1 cellular context compared by ENCODE assay signal in the genomic region with DNA sequence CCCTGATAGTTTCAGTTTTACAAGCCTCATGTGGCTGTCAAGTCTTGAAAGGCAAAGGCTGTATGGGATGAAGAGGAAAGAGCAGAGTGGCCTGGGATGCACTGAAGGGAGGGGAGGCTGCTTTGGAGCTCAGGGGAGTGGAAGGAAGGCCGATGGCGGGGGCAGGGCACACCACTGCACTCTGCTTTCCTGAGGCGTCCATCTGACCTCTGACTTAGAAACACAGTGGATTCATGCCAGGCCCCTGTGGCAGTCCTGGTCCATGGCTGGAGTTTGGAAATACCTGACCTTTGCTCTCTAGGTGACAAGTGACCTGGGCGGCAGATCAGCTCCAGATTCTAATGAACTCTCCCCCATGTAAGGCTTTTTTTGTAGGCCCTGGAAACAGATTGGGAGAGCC.
TF ChIP-seq lines count a peak whose summit lies in the region.

No MANE protein-coding gene starts in this region.

TF ChIP-seq in HepG2, 621 proteins besides CTCF, POLR2A, EP300 and RAD21 (continued from another document and continues in another):
- TF ChIP-seq YEATS4 (CRISPR knock-in tag; IDR thresholded peaks at IDR 0.05; ENCODE audit: borderline replicate concordance) (peak; percentile 55), HDAC2 (CRISPR knock-in tag; IDR thresholded peaks at IDR 0.05) (peak; percentile 80), NCOR1 (IDR thresholded peaks at IDR 0.05; ENCODE audit: borderline replicate concordance, low read length) (peak; percentile 67), RFX1 (IDR thresholded peaks at IDR 0.05) (no peak), ZFP41 (CRISPR knock-in tag; IDR thresholded peaks at IDR 0.05; ENCODE audit: borderline replicate concordance) (no peak), ZNF776 (CRISPR knock-in tag; IDR thresholded peaks at IDR 0.05) (no peak), NFE2L1 (CRISPR knock-in tag; IDR thresholded peaks at IDR 0.05; ENCODE audit: borderline replicate concordance) (no peak), ZNF143 (CRISPR knock-in tag; IDR thresholded peaks at IDR 0.05) (no peak), ZNF749 (CRISPR knock-in tag; IDR thresholded peaks at IDR 0.05; ENCODE audit: borderline replicate concordance) (no peak), ZNF335 (CRISPR knock-in tag; IDR thresholded peaks at IDR 0.05) (no peak), PHF21A (CRISPR knock-in tag; IDR thresholded peaks at IDR 0.05) (peak; percentile 87), CHD4 (IDR thresholded peaks at IDR 0.05; ENCODE audit: borderline replicate concordance, low read length) (no peak), BORCS8-MEF2B (CRISPR knock-in tag; IDR thresholded peaks at IDR 0.05) (peak; percentile 34; the same call in 1 of the 2 replicates), ZC3H4 (CRISPR knock-in tag; IDR thresholded peaks at IDR 0.05; ENCODE audit: borderline replicate concordance) (no peak), NR2C2 (CRISPR knock-in tag; IDR thresholded peaks at IDR 0.05; ENCODE audit: borderline replicate concordance) (peak; percentile 90), HOXD1 (CRISPR knock-in tag; IDR thresholded peaks at IDR 0.05) (0 out of 2 replicates have a peak, but pooled peaks have one; percentile 24), PAX8 (CRISPR knock-in tag; IDR thresholded peaks at IDR 0.05; ENCODE audit: borderline replicate concordance) (no peak), IKZF4 (CRISPR knock-in tag; IDR thresholded peaks at IDR 0.05; ENCODE audit: borderline replicate concordance, low read depth, not compliant biosample characterization) (no peak), MED1 (CRISPR knock-in tag; IDR thresholded peaks at IDR 0.05) (peak; percentile 81), NR2F6 (IDR thresholded peaks at IDR 0.05) (peak; percentile 90), NR2F6 (CRISPR knock-in tag; IDR thresholded peaks at IDR 0.05) (peak; percentile 95), ZNF766 (CRISPR knock-in tag; IDR thresholded peaks at IDR 0.05; ENCODE audit: borderline replicate concordance) (no peak)
- TF ChIP-seq, protein P1, sequence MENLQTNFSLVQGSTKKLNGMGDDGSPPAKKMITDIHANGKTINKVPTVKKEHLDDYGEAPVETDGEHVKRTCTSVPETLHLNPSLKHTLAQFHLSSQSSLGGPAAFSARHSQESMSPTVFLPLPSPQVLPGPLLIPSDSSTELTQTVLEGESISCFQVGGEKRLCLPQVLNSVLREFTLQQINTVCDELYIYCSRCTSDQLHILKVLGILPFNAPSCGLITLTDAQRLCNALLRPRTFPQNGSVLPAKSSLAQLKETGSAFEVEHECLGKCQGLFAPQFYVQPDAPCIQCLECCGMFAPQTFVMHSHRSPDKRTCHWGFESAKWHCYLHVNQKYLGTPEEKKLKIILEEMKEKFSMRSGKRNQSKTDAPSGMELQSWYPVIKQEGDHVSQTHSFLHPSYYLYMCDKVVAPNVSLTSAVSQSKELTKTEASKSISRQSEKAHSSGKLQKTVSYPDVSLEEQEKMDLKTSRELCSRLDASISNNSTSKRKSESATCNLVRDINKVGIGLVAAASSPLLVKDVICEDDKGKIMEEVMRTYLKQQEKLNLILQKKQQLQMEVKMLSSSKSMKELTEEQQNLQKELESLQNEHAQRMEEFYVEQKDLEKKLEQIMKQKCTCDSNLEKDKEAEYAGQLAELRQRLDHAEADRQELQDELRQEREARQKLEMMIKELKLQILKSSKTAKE (CRISPR knock-in tag; IDR thresholded peaks at IDR 0.05; ENCODE audit: borderline replicate concordance) = peak; percentile 47; the same call in 1 of the 2 replicates
- TF ChIP-seq, protein P2, sequence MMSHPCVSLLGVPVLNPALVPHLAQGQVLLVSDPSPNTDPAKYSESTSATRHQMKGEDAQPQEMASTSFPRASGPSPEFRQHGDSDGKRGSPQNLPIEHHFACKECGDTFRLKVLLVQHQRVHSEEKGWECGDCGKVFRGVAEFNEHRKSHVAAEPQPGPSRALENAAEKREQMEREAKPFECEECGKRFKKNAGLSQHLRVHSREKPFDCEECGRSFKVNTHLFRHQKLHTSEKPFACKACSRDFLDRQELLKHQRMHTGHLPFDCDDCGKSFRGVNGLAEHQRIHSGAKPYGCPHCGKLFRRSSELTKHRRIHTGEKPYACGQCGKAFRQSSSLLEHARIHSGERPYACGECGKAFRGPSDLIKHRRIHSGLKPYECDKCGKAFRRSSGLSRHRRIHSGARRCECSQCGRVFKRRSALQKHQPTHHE (CRISPR knock-in tag; IDR thresholded peaks at IDR 0.05; ENCODE audit: borderline replicate concordance) = no peak
- TF ChIP-seq, protein P3, sequence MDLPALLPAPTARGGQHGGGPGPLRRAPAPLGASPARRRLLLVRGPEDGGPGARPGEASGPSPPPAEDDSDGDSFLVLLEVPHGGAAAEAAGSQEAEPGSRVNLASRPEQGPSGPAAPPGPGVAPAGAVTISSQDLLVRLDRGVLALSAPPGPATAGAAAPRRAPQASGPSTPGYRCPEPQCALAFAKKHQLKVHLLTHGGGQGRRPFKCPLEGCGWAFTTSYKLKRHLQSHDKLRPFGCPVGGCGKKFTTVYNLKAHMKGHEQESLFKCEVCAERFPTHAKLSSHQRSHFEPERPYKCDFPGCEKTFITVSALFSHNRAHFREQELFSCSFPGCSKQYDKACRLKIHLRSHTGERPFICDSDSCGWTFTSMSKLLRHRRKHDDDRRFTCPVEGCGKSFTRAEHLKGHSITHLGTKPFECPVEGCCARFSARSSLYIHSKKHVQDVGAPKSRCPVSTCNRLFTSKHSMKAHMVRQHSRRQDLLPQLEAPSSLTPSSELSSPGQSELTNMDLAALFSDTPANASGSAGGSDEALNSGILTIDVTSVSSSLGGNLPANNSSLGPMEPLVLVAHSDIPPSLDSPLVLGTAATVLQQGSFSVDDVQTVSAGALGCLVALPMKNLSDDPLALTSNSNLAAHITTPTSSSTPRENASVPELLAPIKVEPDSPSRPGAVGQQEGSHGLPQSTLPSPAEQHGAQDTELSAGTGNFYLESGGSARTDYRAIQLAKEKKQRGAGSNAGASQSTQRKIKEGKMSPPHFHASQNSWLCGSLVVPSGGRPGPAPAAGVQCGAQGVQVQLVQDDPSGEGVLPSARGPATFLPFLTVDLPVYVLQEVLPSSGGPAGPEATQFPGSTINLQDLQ (CRISPR knock-in tag; IDR thresholded peaks at IDR 0.05) = no peak
- TF ChIP-seq, protein P4, sequence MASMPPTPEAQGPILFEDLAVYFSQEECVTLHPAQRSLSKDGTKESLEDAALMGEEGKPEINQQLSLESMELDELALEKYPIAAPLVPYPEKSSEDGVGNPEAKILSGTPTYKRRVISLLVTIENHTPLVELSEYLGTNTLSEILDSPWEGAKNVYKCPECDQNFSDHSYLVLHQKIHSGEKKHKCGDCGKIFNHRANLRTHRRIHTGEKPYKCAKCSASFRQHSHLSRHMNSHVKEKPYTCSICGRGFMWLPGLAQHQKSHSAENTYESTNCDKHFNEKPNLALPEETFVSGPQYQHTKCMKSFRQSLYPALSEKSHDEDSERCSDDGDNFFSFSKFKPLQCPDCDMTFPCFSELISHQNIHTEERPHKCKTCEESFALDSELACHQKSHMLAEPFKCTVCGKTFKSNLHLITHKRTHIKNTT (CRISPR knock-in tag; IDR thresholded peaks at IDR 0.05) = no peak
- TF ChIP-seq, protein P5, sequence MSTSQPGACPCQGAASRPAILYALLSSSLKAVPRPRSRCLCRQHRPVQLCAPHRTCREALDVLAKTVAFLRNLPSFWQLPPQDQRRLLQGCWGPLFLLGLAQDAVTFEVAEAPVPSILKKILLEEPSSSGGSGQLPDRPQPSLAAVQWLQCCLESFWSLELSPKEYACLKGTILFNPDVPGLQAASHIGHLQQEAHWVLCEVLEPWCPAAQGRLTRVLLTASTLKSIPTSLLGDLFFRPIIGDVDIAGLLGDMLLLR (CRISPR knock-in tag; IDR thresholded peaks at IDR 0.05) = no peak
- TF ChIP-seq, protein P6, sequence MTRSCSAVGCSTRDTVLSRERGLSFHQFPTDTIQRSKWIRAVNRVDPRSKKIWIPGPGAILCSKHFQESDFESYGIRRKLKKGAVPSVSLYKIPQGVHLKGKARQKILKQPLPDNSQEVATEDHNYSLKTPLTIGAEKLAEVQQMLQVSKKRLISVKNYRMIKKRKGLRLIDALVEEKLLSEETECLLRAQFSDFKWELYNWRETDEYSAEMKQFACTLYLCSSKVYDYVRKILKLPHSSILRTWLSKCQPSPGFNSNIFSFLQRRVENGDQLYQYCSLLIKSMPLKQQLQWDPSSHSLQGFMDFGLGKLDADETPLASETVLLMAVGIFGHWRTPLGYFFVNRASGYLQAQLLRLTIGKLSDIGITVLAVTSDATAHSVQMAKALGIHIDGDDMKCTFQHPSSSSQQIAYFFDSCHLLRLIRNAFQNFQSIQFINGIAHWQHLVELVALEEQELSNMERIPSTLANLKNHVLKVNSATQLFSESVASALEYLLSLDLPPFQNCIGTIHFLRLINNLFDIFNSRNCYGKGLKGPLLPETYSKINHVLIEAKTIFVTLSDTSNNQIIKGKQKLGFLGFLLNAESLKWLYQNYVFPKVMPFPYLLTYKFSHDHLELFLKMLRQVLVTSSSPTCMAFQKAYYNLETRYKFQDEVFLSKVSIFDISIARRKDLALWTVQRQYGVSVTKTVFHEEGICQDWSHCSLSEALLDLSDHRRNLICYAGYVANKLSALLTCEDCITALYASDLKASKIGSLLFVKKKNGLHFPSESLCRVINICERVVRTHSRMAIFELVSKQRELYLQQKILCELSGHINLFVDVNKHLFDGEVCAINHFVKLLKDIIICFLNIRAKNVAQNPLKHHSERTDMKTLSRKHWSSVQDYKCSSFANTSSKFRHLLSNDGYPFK (CRISPR knock-in tag; IDR thresholded peaks at IDR 0.05; ENCODE audit: borderline replicate concordance) = no peak; the same call in 1 of the 2 replicates
- TF ChIP-seq, protein P7, sequence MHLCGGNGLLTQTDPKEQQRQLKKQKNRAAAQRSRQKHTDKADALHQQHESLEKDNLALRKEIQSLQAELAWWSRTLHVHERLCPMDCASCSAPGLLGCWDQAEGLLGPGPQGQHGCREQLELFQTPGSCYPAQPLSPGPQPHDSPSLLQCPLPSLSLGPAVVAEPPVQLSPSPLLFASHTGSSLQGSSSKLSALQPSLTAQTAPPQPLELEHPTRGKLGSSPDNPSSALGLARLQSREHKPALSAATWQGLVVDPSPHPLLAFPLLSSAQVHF (CRISPR knock-in tag; IDR thresholded peaks at IDR 0.05) = no peak
- TF ChIP-seq, protein P8, sequence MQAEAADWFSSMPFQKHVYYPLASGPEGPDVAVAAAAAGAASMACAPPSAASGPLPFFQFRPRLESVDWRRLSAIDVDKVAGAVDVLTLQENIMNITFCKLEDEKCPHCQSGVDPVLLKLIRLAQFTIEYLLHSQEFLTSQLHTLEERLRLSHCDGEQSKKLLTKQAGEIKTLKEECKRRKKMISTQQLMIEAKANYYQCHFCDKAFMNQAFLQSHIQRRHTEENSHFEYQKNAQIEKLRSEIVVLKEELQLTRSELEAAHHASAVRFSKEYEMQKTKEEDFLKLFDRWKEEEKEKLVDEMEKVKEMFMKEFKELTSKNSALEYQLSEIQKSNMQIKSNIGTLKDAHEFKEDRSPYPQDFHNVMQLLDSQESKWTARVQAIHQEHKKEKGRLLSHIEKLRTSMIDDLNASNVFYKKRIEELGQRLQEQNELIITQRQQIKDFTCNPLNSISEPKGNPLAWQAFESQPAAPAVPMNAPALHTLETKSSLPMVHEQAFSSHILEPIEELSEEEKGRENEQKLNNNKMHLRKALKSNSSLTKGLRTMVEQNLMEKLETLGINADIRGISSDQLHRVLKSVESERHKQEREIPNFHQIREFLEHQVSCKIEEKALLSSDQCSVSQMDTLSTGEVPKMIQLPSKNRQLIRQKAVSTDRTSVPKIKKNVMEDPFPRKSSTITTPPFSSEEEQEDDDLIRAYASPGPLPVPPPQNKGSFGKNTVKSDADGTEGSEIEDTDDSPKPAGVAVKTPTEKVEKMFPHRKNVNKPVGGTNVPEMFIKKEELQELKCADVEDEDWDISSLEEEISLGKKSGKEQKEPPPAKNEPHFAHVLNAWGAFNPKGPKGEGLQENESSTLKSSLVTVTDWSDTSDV (CRISPR knock-in tag; IDR thresholded peaks at IDR 0.05) = no peak
- TF ChIP-seq, protein P9, sequence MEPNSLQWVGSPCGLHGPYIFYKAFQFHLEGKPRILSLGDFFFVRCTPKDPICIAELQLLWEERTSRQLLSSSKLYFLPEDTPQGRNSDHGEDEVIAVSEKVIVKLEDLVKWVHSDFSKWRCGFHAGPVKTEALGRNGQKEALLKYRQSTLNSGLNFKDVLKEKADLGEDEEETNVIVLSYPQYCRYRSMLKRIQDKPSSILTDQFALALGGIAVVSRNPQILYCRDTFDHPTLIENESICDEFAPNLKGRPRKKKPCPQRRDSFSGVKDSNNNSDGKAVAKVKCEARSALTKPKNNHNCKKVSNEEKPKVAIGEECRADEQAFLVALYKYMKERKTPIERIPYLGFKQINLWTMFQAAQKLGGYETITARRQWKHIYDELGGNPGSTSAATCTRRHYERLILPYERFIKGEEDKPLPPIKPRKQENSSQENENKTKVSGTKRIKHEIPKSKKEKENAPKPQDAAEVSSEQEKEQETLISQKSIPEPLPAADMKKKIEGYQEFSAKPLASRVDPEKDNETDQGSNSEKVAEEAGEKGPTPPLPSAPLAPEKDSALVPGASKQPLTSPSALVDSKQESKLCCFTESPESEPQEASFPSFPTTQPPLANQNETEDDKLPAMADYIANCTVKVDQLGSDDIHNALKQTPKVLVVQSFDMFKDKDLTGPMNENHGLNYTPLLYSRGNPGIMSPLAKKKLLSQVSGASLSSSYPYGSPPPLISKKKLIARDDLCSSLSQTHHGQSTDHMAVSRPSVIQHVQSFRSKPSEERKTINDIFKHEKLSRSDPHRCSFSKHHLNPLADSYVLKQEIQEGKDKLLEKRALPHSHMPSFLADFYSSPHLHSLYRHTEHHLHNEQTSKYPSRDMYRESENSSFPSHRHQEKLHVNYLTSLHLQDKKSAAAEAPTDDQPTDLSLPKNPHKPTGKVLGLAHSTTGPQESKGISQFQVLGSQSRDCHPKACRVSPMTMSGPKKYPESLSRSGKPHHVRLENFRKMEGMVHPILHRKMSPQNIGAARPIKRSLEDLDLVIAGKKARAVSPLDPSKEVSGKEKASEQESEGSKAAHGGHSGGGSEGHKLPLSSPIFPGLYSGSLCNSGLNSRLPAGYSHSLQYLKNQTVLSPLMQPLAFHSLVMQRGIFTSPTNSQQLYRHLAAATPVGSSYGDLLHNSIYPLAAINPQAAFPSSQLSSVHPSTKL (CRISPR knock-in tag; IDR thresholded peaks at IDR 0.05) = peak; percentile 78
- TF ChIP-seq, protein P10, sequence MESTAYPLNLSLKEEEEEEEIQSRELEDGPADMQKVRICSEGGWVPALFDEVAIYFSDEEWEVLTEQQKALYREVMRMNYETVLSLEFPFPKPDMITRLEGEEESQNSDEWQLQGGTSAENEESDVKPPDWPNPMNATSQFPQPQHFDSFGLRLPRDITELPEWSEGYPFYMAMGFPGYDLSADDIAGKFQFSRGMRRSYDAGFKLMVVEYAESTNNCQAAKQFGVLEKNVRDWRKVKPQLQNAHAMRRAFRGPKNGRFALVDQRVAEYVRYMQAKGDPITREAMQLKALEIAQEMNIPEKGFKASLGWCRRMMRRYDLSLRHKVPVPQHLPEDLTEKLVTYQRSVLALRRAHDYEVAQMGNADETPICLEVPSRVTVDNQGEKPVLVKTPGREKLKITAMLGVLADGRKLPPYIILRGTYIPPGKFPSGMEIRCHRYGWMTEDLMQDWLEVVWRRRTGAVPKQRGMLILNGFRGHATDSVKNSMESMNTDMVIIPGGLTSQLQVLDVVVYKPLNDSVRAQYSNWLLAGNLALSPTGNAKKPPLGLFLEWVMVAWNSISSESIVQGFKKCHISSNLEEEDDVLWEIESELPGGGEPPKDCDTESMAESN (CRISPR knock-in tag; conservative IDR thresholded peaks at IDR 0.05) = peak; percentile 58; the same call in 1 of the 2 replicates
- TF ChIP-seq, protein P11, sequence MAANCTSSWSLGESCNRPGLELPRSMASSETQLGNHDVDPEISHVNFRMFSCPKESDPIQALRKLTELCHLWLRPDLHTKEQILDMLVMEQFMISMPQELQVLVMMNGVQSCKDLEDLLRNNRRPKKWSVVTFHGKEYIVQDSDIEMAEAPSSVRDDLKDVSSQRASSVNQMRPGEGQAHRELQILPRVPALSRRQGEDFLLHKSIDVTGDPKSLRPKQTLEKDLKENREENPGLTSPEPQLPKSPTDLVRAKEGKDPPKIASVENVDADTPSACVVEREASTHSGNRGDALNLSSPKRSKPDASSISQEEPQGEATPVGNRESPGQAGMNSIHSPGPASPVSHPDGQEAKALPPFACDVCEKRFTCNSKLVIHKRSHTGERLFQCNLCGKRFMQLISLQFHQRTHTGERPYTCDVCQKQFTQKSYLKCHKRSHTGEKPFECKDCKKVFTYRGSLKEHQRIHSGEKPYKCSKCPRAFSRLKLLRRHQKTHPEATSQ (CRISPR knock-in tag; IDR thresholded peaks at IDR 0.05; ENCODE audit: borderline replicate concordance) = no peak; the same call in 1 of the 2 replicates
